Comparison of ENCODE assay signal across 2 cellular contexts in genomic region chr13:26591672-26592071, GRCh38.
TF ChIP-seq lines count a peak whose summit lies in the region.

No MANE protein-coding gene starts in this region.

TF ChIP-seq in GM23338, 12 proteins besides CTCF, POLR2A, EP300 and RAD21:
- TF ChIP-seq ZNF462 (CRISPR knock-in tag; IDR thresholded peaks at IDR 0.05) (no peak), ETS1 (IDR thresholded peaks at IDR 0.05) (no peak), CREB1 (CRISPR knock-in tag; IDR thresholded peaks at IDR 0.05; ENCODE audit: low read depth) (no peak), EZH2 (IDR thresholded peaks at IDR 0.05; ENCODE audit: low read depth, unreplicated experiment) (no peak), EZH2phosphoT487 (IDR thresholded peaks at IDR 0.05; ENCODE audit: unreplicated experiment) (no peak), POLR2AphosphoS5 (IDR thresholded peaks at IDR 0.05; ENCODE audit: low read depth) (no peak), ZNF331 (CRISPR knock-in tag; IDR thresholded peaks at IDR 0.05; ENCODE audit: low read depth) (no peak)

TF ChIP-seq in HEK293, 187 proteins besides CTCF, POLR2A, EP300 and RAD21 (continued from another document):
- TF ChIP-seq ZNF280D (tag by site-specific recombination; IDR thresholded peaks at IDR 0.05) = no peak
